In the genomic region with DNA sequence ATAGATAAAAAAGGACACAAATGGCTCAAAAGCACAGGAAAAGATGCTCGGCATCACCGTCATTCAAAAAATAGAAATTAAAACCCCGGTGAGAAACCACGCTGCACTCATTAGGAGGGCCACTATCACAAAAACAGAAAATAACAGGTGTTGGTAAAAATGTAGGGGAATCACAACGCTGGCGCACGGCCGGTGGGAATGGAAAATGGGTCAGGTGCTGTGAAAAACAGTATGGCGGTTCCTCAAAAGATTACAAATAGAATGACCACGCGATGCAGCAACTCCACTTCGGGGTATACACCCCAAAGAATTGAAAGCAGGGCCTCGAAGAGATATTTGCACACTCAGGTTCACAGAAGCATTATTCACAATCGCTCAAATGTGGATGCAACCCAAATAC, we compare ENCODE assay signal across 23 cellular contexts.
"Had no signal": no experiment of that assay in that cellular context is flagged by ENCODE, and none has a peak within 500 bp of the region (broad histone marks: within the 10 kb centered on the region; RNA-seq: fewer than 3 reads in every experiment).

No MANE protein-coding gene starts in this region.

- H3K4me3 Mint-ChIP-seq: endodermal cell; natural killer cell; stimulated activated effector memory CD8-positive, alpha-beta T cell treated with anti-CD3 and anti-CD28 coated beads, Interleukin-12 subunit alpha, Interleukin-12 subunit beta, amount 100 ng/mL, for 72 hours had no signal

- DNase-seq: cerebellar nuclear complex; effector CD8-positive, alpha-beta T cell; endodermal cell; foreskin melanocyte; glutamatergic neuron; heart right ventricle; hippocampal formation; kidney glomerular epithelial cell; left colon; left ventricle myocardium superior; lower lobe of right lung; natural killer cell; occipital lobe; retina; stimulated activated CD4-positive, alpha-beta T cell treated with anti-CD3 and anti-CD28 coated beads, Interleukin-2, amount 100 ng/mL, for 24 hours; stimulated activated CD4-positive, alpha-beta T cell treated with anti-CD3 and anti-CD28 coated beads, Interleukin-4, amount 100 ng/mL, for 24 hours; stimulated activated naive CD4-positive, alpha-beta T cell treated with Interleukin-2 at 50 U/mL for 16 hours; substantia nigra; upper lobe of right lung had no signal

- H3K27ac Mint-ChIP-seq: endodermal cell; natural killer cell; stimulated activated effector memory CD8-positive, alpha-beta T cell treated with anti-CD3 and anti-CD28 coated beads, Interleukin-12 subunit alpha, Interleukin-12 subunit beta, amount 100 ng/mL, for 72 hours had no signal

- H3K36me3 Mint-ChIP-seq: natural killer cell had no signal

- H3K9me3 Mint-ChIP-seq: natural killer cell; stimulated activated effector memory CD8-positive, alpha-beta T cell treated with anti-CD3 and anti-CD28 coated beads, Interleukin-12 subunit alpha, Interleukin-12 subunit beta, amount 100 ng/mL, for 72 hours had no signal

- ATAC-seq: esophagus mucosa; heart right ventricle; left colon; left ventricle myocardium superior; lower lobe of right lung; natural killer cell; pancreas; right lobe of liver; stimulated activated effector memory CD8-positive, alpha-beta T cell treated with anti-CD3 and anti-CD28 coated beads, Interleukin-12 subunit alpha, Interleukin-12 subunit beta, amount 100 ng/mL, for 72 hours; upper lobe of right lung had no signal

- H3K4me1 Mint-ChIP-seq: endodermal cell; natural killer cell; stimulated activated effector memory CD8-positive, alpha-beta T cell treated with anti-CD3 and anti-CD28 coated beads, Interleukin-12 subunit alpha, Interleukin-12 subunit beta, amount 100 ng/mL, for 72 hours had no signal
